8 cellular contexts compared by ENCODE assay signal in the genomic region with DNA sequence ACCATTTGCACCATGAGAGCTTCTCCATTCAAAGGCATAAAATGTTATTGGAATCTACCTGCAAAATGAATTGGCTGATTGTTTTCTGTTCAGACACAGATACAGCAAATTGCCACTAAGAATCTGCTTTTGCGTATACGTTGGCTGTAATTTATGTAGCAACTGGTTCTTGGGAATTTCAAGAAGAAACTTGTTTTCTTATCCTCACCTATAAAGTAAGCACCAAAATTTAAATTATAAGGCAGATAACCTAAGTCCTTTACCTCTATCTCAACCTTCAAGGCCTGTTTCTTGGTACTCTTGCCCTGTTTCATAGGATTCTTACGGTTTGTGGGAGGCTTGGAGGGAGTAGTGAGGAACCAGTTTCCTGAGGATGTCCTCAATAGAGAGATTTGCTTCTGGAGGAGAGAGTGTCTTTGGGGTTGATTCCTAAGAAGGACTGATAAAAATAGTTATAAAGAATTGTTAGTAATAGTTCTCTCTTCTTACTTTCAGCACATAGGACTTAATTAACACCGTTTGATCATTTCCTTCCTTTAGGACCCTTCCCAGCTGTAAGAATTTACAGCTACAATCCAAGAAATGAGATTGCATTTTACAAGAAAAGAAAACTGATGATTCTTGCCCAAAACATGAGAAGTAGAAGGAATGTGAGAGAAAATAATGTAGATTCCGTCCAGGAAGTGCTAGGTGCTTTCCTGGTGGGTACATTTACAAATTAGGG. TPM values are rescaled to one million over a fixed set of nuclear protein-coding genes. Genes with fewer than 3 reads are reported as not detected.
DNase-seq lines count a peak whose midpoint lies in the region; ATAC-seq and TF ChIP-seq lines count a peak whose summit lies in the region.

No MANE protein-coding gene starts in this region.

- H3K4me3 ChIP-seq in ACC112 (ENCODE audit: low read depth, low read length) = peak overlapping the region; percentile 81
- peak overlapping the region; percentile 91 for H3K4me3 ChIP-seq in GM23248
- H3K4me3 ChIP-seq in trophoblast cell (ENCODE audit: low read depth, low read length) = no peak overlapping the region

- no peak overlapping the region for H3K4ac ChIP-seq in trophoblast cell (ENCODE audit: low read depth, low read length)

- H3F3A ChIP-seq in GM23248 (ENCODE audit: insufficient read depth) = peaks cover 35% of the 10 kb centered on the region

- no peak for DNase-seq in GM23248
- peak; percentile 34 for DNase-seq in medulla oblongata (ENCODE audit: extremely low spot score)
- DNase-seq in putamen (ENCODE audit: low spot score) = no peak
- no peak for DNase-seq in trophoblast cell
- no peak for DNase-seq in OCI-M2 (lab: John Stamatoyannopoulos, UW; ENCODE audit: unreplicated experiment)

- 24 to 26% methylated on average over 5 of the region's 5 CpGs for WGBS in GM23248 (ENCODE audit: low coverage in 1 of 2, low lambda C conversion rate in 2 of 2, missing lambda C conversion rate in 2 of 2), 2 experiments
- WGBS in trophoblast cell (ENCODE audit: extremely low coverage, insufficient coverage, insufficient read length) = no CpG with 5 or more reads among the region's 5 CpGs

- in situ Hi-C loops in GM23248 (cut with MboI) = no loop called here

- H2AFZ ChIP-seq in ACC112 (ENCODE audit: low read length, unreplicated experiment) (no peak overlapping the region), GM23248 (peak overlapping the region; percentile 27), trophoblast cell (ENCODE audit: insufficient read depth, low read length, poor library complexity) (no peak overlapping the region)

- H2AK5ac ChIP-seq in trophoblast cell (ENCODE audit: low read length) = no peak overlapping the region

- no peak overlapping the region for H2BK120ac ChIP-seq in trophoblast cell (ENCODE audit: insufficient read depth, low read length, poor library complexity)

- H4K8ac ChIP-seq in trophoblast cell (ENCODE audit: low read depth, low read length) = no peak overlapping the region

- H3K9me3 Mint-ChIP-seq in activated naive CD8-positive, alpha-beta T cell (ENCODE audit: low read depth) = no peaks in the 10 kb centered on the region

- peaks cover 45% of the 10 kb centered on the region for H3K4me1 ChIP-seq in ACC112 (ENCODE audit: control insufficient read depth, insufficient read depth, low read length, unreplicated experiment)
- peaks cover 43% of the 10 kb centered on the region for H3K4me1 ChIP-seq in GM23248 (ENCODE audit: insufficient read depth)
- peaks cover 0 to 3% of the 10 kb centered on the region in 2 experiments for H3K4me1 ChIP-seq in trophoblast cell (ENCODE audit: control insufficient read depth in 1 of 2, insufficient read depth in 2 of 2, low read length in 2 of 2)

- no peak overlapping the region for H4K91ac ChIP-seq in trophoblast cell (ENCODE audit: low read depth, low read length)

- no peak for TF ChIP-seq POLR2A in GM18505 (IDR thresholded peaks at IDR 0.05; ENCODE audit: borderline replicate concordance, extremely low read depth, insufficient read depth, insufficient read length)

- H3K9me3 ChIP-seq in GM23248 (ENCODE audit: low read depth) = no peaks in the 10 kb centered on the region
- peaks cover 2% of the 10 kb centered on the region for H3K9me3 ChIP-seq in trophoblast cell (ENCODE audit: insufficient read depth, low read depth, low read length)

- no peaks in the 10 kb centered on the region for H3K9me2 ChIP-seq in GM23248 (ENCODE audit: insufficient read depth)

- no peak for ATAC-seq in GM18505 (IDR thresholded peaks at IDR 0.05; ENCODE audit: unreplicated experiment)

- H3K23ac ChIP-seq in trophoblast cell (ENCODE audit: low read length) = no peak overlapping the region

- no peak overlapping the region for H3K14ac ChIP-seq in trophoblast cell (ENCODE audit: low read length)

- H3K9ac ChIP-seq in GM23248 (peak overlapping the region; percentile 83; the same call in 1 of the 2 replicates), trophoblast cell (ENCODE audit: low read length) (no peak overlapping the region)

- H3K27me3 Mint-ChIP-seq in activated naive CD8-positive, alpha-beta T cell = no peaks in the 10 kb centered on the region

- peak overlapping the region; percentile 51 for H3K27ac Mint-ChIP-seq in activated naive CD8-positive, alpha-beta T cell

- H3K27me3 ChIP-seq in ACC112 (ENCODE audit: insufficient read depth, low read length) = no peaks in the 10 kb centered on the region
- no peaks in the 10 kb centered on the region for H3K27me3 ChIP-seq in GM23248 (replicated peaks; ENCODE audit: insufficient read depth)
- peaks cover 13% of the 10 kb centered on the region for H3K27me3 ChIP-seq in trophoblast cell (ENCODE audit: insufficient read depth, low read length)

- H2BK5ac ChIP-seq in trophoblast cell (ENCODE audit: low read depth, low read length, poor library complexity) = no peak overlapping the region

- H3K79me2 ChIP-seq in ACC112 (ENCODE audit: control insufficient read depth, insufficient read depth, low read length, unreplicated experiment) (peaks cover 50% of the 10 kb centered on the region), GM23248 (ENCODE audit: insufficient read depth) (peaks cover 53% of the 10 kb centered on the region), trophoblast cell (ENCODE audit: control insufficient read depth, insufficient read depth, low read length, poor library complexity) (no peaks in the 10 kb centered on the region)

- no peaks in the 10 kb centered on the region for H4K20me1 ChIP-seq in GM23248 (ENCODE audit: insufficient read depth)

- peaks cover 4% of the 10 kb centered on the region; the same call in 1 of the 2 replicates for H3K36me3 ChIP-seq in ACC112 (ENCODE audit: insufficient read depth, low read length)
- H3K36me3 ChIP-seq in GM23248 (ENCODE audit: low read depth) = no peaks in the 10 kb centered on the region
- H3K36me3 ChIP-seq in trophoblast cell (ENCODE audit: control insufficient read depth in 1 of 2, insufficient read depth in 2 of 2, low read length in 2 of 2) = no peaks in the 10 kb centered on the region

- H3K4me2 ChIP-seq in GM23248 (ENCODE audit: unreplicated experiment) (peak overlapping the region; percentile 80), trophoblast cell (ENCODE audit: low read length) (no peak overlapping the region)

- H2BK12ac ChIP-seq in trophoblast cell (ENCODE audit: low read length) = no peak overlapping the region

- H3K4me1 Mint-ChIP-seq in activated naive CD8-positive, alpha-beta T cell (ENCODE audit: low read depth) = peaks cover 78% of the 10 kb centered on the region

- no peaks in the 10 kb centered on the region for H3K79me1 ChIP-seq in trophoblast cell (ENCODE audit: low read length)

- peaks cover 18% of the 10 kb centered on the region for H3K36me3 Mint-ChIP-seq in activated naive CD8-positive, alpha-beta T cell

- H4K12ac ChIP-seq in trophoblast cell (ENCODE audit: low read depth, low read length) = no peak overlapping the region

- peak overlapping the region; percentile 97 for H3K4me3 Mint-ChIP-seq in activated naive CD8-positive, alpha-beta T cell

- H3K27ac ChIP-seq in ACC112 (ENCODE audit: low read depth, low read length) = peak overlapping the region; percentile 95
- peak overlapping the region; percentile 70 for H3K27ac ChIP-seq in GM23248
- H3K27ac ChIP-seq in trophoblast cell (ENCODE audit: low read depth, low read length) = no peak overlapping the region

- no peak overlapping the region for H3K18ac ChIP-seq in trophoblast cell (ENCODE audit: low read length)

RNA-seq across cellular contexts. Expression of a gene that starts 2.0 kb away (rescaled TPM):
- total RNA-seq in GM23248 (2014; rRNA removed; shearing (Covaris generic)) = 22.4 and 23.9 TPM in 2 replicates
- 13.3 and 15.1 TPM in 2 replicates for polyA plus RNA-seq in GM23248 (2016; fragmentation: Nextera tagmentation; extraction: Ambion mirVana)
- 0.03 TPM in 2 replicates for polyA plus RNA-seq in trophoblast cell (2013)

RNA-seq across cellular contexts. Expression of a gene that starts 30.4 kb away (rescaled TPM):
- 0.22 TPM in 1 of 2 replicates, not detected in the other for total RNA-seq in GM23248 (2014; rRNA removed; shearing (Covaris generic))
- polyA plus RNA-seq in GM23248 (2016; fragmentation: Nextera tagmentation; extraction: Ambion mirVana) = not detected in 2 replicates
- polyA plus RNA-seq in trophoblast cell (2013) = 0.03 and 0.10 TPM in 2 replicates
